ENCODE assay signal across 1 cellular context in the genomic region with DNA sequence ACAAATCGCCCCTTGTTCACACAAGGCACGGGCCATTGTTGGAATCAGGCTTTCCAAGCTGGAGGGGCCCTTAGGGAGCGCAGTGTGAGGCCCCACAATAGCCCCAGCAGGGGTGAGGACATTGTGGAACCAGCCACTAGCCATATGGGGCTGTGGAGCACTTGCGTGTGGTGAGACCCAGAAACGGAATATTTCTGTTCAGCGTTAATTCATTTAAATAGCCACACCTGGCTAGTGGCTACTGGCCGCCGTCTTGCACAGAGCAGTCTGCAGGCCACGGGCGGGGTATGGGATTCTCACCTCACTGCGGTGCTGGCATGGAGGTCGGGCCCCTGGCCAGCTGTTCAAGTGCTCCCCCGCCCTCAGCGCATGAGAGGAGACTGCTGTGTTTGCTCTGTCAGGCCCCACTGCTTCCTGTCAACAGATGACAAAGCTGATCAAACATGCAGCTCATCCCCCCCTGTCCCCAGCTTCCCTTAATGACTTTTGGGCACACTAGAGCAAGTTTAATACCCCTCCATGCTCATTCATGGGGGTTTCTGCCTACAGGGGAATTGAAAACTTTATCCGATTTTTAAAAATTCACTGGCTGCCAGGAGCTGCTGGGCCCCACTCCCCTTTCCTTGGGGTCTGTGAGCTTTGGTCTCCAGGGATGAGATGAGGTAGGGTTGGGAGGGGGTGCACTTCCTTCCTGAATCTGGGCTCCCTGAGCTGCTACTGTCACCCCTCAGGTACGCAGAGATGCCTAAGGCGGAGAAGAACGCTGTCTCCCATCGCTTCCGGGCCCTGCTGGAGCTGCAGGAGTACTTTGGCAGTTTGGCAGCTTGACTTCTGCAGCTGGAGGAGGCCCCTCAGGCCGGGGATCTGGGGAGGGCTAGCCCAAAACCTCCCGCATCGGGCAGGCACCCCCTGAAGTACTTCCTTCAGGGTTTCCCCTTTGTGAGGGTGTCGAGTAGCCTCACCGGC.
TF ChIP-seq lines count a peak whose summit lies in the region.

No MANE protein-coding gene starts in this region.

TF ChIP-seq in HepG2, 621 proteins besides CTCF, POLR2A, EP300 and RAD21 (continued from another document and continues in another):
- TF ChIP-seq, protein P1, sequence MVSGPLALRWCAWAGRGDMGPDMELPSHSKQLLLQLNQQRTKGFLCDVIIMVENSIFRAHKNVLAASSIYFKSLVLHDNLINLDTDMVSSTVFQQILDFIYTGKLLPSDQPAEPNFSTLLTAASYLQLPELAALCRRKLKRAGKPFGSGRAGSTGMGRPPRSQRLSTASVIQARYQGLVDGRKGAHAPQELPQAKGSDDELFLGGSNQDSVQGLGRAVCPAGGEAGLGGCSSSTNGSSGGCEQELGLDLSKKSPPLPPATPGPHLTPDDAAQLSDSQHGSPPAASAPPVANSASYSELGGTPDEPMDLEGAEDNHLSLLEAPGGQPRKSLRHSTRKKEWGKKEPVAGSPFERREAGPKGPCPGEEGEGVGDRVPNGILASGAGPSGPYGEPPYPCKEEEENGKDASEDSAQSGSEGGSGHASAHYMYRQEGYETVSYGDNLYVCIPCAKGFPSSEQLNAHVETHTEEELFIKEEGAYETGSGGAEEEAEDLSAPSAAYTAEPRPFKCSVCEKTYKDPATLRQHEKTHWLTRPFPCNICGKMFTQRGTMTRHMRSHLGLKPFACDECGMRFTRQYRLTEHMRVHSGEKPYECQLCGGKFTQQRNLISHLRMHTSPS (CRISPR knock-in tag; IDR thresholded peaks at IDR 0.05; ENCODE audit: low read depth), result peak; percentile 94
- TF ChIP-seq MLLT10 (CRISPR knock-in tag; IDR thresholded peaks at IDR 0.05) (no peak), ZNF496 (CRISPR knock-in tag; IDR thresholded peaks at IDR 0.05; ENCODE audit: insufficient replicate concordance) (no peak), ZNF766 (CRISPR knock-in tag; IDR thresholded peaks at IDR 0.05; ENCODE audit: borderline replicate concordance) (no peak; the same call in 1 of the 2 replicates), MED1 (CRISPR knock-in tag; IDR thresholded peaks at IDR 0.05) (peak; percentile 99), SOX5 (CRISPR knock-in tag; IDR thresholded peaks at IDR 0.05; ENCODE audit: borderline replicate concordance) (peak; percentile 95), GATAD2A (CRISPR knock-in tag; IDR thresholded peaks at IDR 0.05) (peak; percentile 97), KAT2B (IDR thresholded peaks at IDR 0.05; ENCODE audit: borderline replicate concordance, low read depth, low read length) (no peak), ZSCAN25 (CRISPR knock-in tag; IDR thresholded peaks at IDR 0.05) (peak; percentile 92), ZNF256 (CRISPR knock-in tag; conservative IDR thresholded peaks at IDR 0.05) (0 out of 2 replicates have a peak, but pooled peaks have one; percentile 31), ZNF619 (CRISPR knock-in tag; IDR thresholded peaks at IDR 0.05) (peak; percentile 49; the same call in 1 of the 2 replicates), FLYWCH1 (CRISPR knock-in tag; IDR thresholded peaks at IDR 0.05) (no peak), EED (CRISPR knock-in tag; IDR thresholded peaks at IDR 0.05) (no peak), JUN (CRISPR knock-in tag; IDR thresholded peaks at IDR 0.05) (peak; percentile 100), TOPORS (CRISPR knock-in tag; IDR thresholded peaks at IDR 0.05) (peak; percentile 86), ZNF607 (CRISPR knock-in tag; IDR thresholded peaks at IDR 0.05; ENCODE audit: borderline replicate concordance) (peak; percentile 91), ZNF724P (CRISPR knock-in tag; IDR thresholded peaks at IDR 0.05; ENCODE audit: borderline replicate concordance) (peak; percentile 87; the same call in 1 of the 2 replicates), ADNP (CRISPR knock-in tag; IDR thresholded peaks at IDR 0.05) (0 out of 2 replicates have a peak, but pooled peaks have one; percentile 60), POLR2AphosphoS5 (IDR thresholded peaks at IDR 0.05; ENCODE audit: low read depth, low read length) (no peak), ERF (CRISPR knock-in tag; IDR thresholded peaks at IDR 0.05) (peak; percentile 99), HHEX (CRISPR knock-in tag; IDR thresholded peaks at IDR 0.05) (peak; percentile 81), ZNF674 (CRISPR knock-in tag; IDR thresholded peaks at IDR 0.05; ENCODE audit: low read depth) (peak; percentile 66; the same call in 1 of the 2 replicates), SRSF1 (optimal IDR thresholded peaks at IDR 0.05; ENCODE audit: low read depth, low read length) (no peak), ZNF225 (CRISPR knock-in tag; IDR thresholded peaks at IDR 0.05) (no peak; the same call in 1 of the 2 replicates), NR1H2 (CRISPR knock-in tag; IDR thresholded peaks at IDR 0.05; ENCODE audit: borderline replicate concordance, low read depth) (peak; percentile 38; the same call in 1 of the 2 replicates), MTF2 (CRISPR knock-in tag; IDR thresholded peaks at IDR 0.05; ENCODE audit: borderline replicate concordance) (no peak), ZNF251 (CRISPR knock-in tag; IDR thresholded peaks at IDR 0.05) (peak; percentile 21; the same call in 1 of the 2 replicates), RXRB (CRISPR knock-in tag; IDR thresholded peaks at IDR 0.05; ENCODE audit: borderline replicate concordance) (peak; percentile 96), ZNF878 (CRISPR knock-in tag; IDR thresholded peaks at IDR 0.05) (peak; percentile 99), GLI4 (CRISPR knock-in tag; IDR thresholded peaks at IDR 0.05; ENCODE audit: borderline replicate concordance) (no peak; the same call in 1 of the 2 replicates), CCDC6 (CRISPR knock-in tag; IDR thresholded peaks at IDR 0.05) (peak; percentile 96), AGO2 (optimal IDR thresholded peaks at IDR 0.05; ENCODE audit: low read depth, low read length) (no peak), ZNF562 (CRISPR knock-in tag; IDR thresholded peaks at IDR 0.05; ENCODE audit: borderline replicate concordance) (no peak), MTA3 (CRISPR knock-in tag; IDR thresholded peaks at IDR 0.05) (0 out of 2 replicates have a peak, but pooled peaks have one; percentile 79), HOXA3 (CRISPR knock-in tag; IDR thresholded peaks at IDR 0.05) (peak; percentile 98), NFRKB (IDR thresholded peaks at IDR 0.05) (no peak)
- TF ChIP-seq, protein P2, sequence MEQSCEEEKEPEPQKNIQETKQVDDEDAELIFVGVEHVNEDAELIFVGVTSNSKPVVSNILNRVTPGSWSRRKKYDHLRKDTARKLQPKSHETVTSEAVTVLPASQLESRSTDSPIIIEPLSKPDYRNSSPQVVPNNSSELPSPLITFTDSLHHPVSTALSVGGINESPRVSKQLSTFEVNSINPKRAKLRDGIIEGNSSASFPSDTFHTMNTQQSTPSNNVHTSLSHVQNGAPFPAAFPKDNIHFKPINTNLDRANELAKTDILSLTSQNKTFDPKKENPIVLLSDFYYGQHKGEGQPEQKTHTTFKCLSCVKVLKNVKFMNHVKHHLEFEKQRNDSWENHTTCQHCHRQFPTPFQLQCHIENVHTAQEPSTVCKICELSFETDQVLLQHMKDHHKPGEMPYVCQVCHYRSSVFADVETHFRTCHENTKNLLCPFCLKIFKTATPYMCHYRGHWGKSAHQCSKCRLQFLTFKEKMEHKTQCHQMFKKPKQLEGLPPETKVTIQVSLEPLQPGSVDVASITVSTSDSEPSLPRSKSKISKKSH (CRISPR knock-in tag; IDR thresholded peaks at IDR 0.05; ENCODE audit: borderline replicate concordance), result peak; percentile 96
- TF ChIP-seq, protein P3, sequence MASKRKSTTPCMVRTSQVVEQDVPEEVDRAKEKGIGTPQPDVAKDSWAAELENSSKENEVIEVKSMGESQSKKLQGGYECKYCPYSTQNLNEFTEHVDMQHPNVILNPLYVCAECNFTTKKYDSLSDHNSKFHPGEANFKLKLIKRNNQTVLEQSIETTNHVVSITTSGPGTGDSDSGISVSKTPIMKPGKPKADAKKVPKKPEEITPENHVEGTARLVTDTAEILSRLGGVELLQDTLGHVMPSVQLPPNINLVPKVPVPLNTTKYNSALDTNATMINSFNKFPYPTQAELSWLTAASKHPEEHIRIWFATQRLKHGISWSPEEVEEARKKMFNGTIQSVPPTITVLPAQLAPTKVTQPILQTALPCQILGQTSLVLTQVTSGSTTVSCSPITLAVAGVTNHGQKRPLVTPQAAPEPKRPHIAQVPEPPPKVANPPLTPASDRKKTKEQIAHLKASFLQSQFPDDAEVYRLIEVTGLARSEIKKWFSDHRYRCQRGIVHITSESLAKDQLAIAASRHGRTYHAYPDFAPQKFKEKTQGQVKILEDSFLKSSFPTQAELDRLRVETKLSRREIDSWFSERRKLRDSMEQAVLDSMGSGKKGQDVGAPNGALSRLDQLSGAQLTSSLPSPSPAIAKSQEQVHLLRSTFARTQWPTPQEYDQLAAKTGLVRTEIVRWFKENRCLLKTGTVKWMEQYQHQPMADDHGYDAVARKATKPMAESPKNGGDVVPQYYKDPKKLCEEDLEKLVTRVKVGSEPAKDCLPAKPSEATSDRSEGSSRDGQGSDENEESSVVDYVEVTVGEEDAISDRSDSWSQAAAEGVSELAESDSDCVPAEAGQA (IDR thresholded peaks at IDR 0.05; ENCODE audit: low read depth), result peak; percentile 86
- TF ChIP-seq, protein P3 (CRISPR knock-in tag; IDR thresholded peaks at IDR 0.05; ENCODE audit: borderline replicate concordance), result 0 out of 2 replicates have a peak, but pooled peaks have one; percentile 59
- TF ChIP-seq, protein P4, sequence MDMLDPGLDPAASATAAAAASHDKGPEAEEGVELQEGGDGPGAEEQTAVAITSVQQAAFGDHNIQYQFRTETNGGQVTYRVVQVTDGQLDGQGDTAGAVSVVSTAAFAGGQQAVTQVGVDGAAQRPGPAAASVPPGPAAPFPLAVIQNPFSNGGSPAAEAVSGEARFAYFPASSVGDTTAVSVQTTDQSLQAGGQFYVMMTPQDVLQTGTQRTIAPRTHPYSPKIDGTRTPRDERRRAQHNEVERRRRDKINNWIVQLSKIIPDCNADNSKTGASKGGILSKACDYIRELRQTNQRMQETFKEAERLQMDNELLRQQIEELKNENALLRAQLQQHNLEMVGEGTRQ (IDR thresholded peaks at IDR 0.05; ENCODE audit: low read depth, low read length), result no peak
- TF ChIP-seq, protein P4 (CRISPR knock-in tag; IDR thresholded peaks at IDR 0.05; ENCODE audit: borderline replicate concordance), result no peak; the same call in 1 of the 2 replicates
- TF ChIP-seq, protein P5, sequence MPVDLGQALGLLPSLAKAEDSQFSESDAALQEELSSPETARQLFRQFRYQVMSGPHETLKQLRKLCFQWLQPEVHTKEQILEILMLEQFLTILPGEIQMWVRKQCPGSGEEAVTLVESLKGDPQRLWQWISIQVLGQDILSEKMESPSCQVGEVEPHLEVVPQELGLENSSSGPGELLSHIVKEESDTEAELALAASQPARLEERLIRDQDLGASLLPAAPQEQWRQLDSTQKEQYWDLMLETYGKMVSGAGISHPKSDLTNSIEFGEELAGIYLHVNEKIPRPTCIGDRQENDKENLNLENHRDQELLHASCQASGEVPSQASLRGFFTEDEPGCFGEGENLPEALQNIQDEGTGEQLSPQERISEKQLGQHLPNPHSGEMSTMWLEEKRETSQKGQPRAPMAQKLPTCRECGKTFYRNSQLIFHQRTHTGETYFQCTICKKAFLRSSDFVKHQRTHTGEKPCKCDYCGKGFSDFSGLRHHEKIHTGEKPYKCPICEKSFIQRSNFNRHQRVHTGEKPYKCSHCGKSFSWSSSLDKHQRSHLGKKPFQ (CRISPR knock-in tag; IDR thresholded peaks at IDR 0.05; ENCODE audit: insufficient replicate concordance), result peak; percentile 96
- TF ChIP-seq, protein P6, sequence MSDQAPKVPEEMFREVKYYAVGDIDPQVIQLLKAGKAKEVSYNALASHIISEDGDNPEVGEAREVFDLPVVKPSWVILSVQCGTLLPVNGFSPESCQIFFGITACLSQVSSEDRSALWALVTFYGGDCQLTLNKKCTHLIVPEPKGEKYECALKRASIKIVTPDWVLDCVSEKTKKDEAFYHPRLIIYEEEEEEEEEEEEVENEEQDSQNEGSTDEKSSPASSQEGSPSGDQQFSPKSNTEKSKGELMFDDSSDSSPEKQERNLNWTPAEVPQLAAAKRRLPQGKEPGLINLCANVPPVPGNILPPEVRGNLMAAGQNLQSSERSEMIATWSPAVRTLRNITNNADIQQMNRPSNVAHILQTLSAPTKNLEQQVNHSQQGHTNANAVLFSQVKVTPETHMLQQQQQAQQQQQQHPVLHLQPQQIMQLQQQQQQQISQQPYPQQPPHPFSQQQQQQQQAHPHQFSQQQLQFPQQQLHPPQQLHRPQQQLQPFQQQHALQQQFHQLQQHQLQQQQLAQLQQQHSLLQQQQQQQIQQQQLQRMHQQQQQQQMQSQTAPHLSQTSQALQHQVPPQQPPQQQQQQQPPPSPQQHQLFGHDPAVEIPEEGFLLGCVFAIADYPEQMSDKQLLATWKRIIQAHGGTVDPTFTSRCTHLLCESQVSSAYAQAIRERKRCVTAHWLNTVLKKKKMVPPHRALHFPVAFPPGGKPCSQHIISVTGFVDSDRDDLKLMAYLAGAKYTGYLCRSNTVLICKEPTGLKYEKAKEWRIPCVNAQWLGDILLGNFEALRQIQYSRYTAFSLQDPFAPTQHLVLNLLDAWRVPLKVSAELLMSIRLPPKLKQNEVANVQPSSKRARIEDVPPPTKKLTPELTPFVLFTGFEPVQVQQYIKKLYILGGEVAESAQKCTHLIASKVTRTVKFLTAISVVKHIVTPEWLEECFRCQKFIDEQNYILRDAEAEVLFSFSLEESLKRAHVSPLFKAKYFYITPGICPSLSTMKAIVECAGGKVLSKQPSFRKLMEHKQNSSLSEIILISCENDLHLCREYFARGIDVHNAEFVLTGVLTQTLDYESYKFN (CRISPR knock-in tag; conservative IDR thresholded peaks at IDR 0.05), result peak; percentile 100
